In the genomic region with DNA sequence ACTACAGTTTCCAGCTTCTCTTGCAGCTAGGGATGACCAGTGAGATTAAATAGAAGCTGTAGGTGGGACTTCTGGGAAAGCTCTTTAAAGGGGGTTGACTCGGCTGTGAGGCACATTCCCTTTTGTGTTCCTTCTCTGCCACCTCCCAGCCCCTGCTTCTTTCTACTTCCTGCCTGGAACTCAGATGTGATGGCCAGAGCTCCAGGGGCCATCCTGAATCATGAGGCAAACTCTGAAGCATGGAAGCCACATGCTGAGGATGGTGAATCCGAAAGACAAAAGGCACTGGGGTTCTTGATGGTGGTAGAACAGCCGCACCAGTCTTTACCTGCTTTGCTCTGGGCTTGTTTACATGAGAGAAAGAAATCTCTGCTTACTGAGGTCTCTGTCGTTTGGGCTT, we compare ENCODE assay signal across 19 cellular contexts. TPM values are rescaled to one million over a fixed set of nuclear protein-coding genes. Genes with fewer than 3 reads are reported as not detected.
DNase-seq lines count a peak whose midpoint lies in the region; ATAC-seq and TF ChIP-seq lines count a peak whose summit lies in the region.
"Had no signal": no experiment of that assay in that cellular context is flagged by ENCODE, and none has a peak within 500 bp of the region (broad histone marks: within the 10 kb centered on the region; RNA-seq: fewer than 3 reads in every experiment).

No MANE protein-coding gene starts in this region.

- no CpG with 5 or more reads among the region's 4 CpGs for WGBS in H9 (ENCODE audit: extremely low coverage, insufficient read length, low lambda C conversion rate)
- 79% methylated on average over 4 of the region's 4 CpGs for WGBS in mesenchymal stem cell

- no peaks in the 10 kb centered on the region for H3K79me2 ChIP-seq in H9 (ENCODE audit: insufficient read depth, low read length)

- H3K14ac ChIP-seq in H9 (ENCODE audit: insufficient read depth, low read length), result no peak overlapping the region
- no peak overlapping the region for H3K14ac ChIP-seq in mesenchymal stem cell (ENCODE audit: low read length in 2 of 2)

- H3K4ac ChIP-seq in H9 (ENCODE audit: low read depth, low read length) (no peak overlapping the region), mesenchymal stem cell (ENCODE audit: low read depth in 1 of 2, low read length in 2 of 2) (no peak overlapping the region)

- no peak overlapping the region for H3K56ac ChIP-seq in H9 (ENCODE audit: insufficient read length, low read depth, low read length)

- no peak overlapping the region for H4K5ac ChIP-seq in H9 (ENCODE audit: insufficient read length, low read depth, low read length)

- H3K9me3 ChIP-seq in H9 (ENCODE audit: control insufficient read depth, low read depth, low read length) (no peaks in the 10 kb centered on the region), T-helper 17 cell (ENCODE audit: control insufficient read depth, low read length, poor library complexity, severe bottlenecking) (no peaks in the 10 kb centered on the region), mesenchymal stem cell (ENCODE audit: control insufficient read depth, low read length) (peaks cover 23% of the 10 kb centered on the region), subcutaneous abdominal adipose tissue (ENCODE audit: control insufficient read depth in 5 of 5, low read length in 5 of 5) (peaks cover 0 to 8% (median 6%) of the 10 kb centered on the region in 5 donors)
- H3K9me3 ChIP-seq: SK-N-SH had no signal

- H3K4me1 Mint-ChIP-seq in H9 (peaks cover 19 to 29% of the 10 kb centered on the region in 2 experiments), T-helper 17 cell (peaks cover 12% of the 10 kb centered on the region)

- H3K23me2 ChIP-seq in H9 (ENCODE audit: insufficient read length, low read depth, low read length, poor library complexity, severe bottlenecking), result no peaks in the 10 kb centered on the region

- no peak for DNase-seq in H9
- no peak for DNase-seq in T-helper 17 cell
- DNase-seq in mesenchymal stem cell, result no peak
- DNase-seq in posterior vena cava (ENCODE audit: low spot score), result no peak
- no peak for DNase-seq in activated naive CD4-positive, alpha-beta T cell (lab: John Stamatoyannopoulos, UW)
- DNase-seq: NCI-H1092 treated with DMSO at 0.1 percent for 48 hours, NCI-H1436 treated with DMSO at 0.1 percent for 48 hours, NCI-H2029, NCI-H2227 treated with DMSO at 0.1 percent for 48 hours, NCI-H510A, NCI-H748 treated with DMSO at 0.1 percent for 48 hours, SIG-M5, SK-N-SH had no signal

- H4K8ac ChIP-seq in H9 (replicated peaks; ENCODE audit: insufficient read length, low read depth, low read length) (no peak overlapping the region), mesenchymal stem cell (ENCODE audit: low read length) (peak overlapping the region; percentile 5)

- H2BK12ac ChIP-seq in H9 (ENCODE audit: insufficient read length, low read depth, low read length), result no peak overlapping the region
- no peak overlapping the region for H2BK12ac ChIP-seq in mesenchymal stem cell (ENCODE audit: low read length in 2 of 2)

- H3K79me1 ChIP-seq in H9 (ENCODE audit: insufficient read depth, low read depth, low read length, poor library complexity, severe bottlenecking), result no peaks in the 10 kb centered on the region
- peaks cover 3% of the 10 kb centered on the region for H3K79me1 ChIP-seq in mesenchymal stem cell (replicated peaks; ENCODE audit: low read length, poor library complexity, severe bottlenecking)

- no peak overlapping the region for H3K4me3 Mint-ChIP-seq in H9
- no peak overlapping the region for H3K4me3 Mint-ChIP-seq in T-helper 17 cell
- H3K4me3 Mint-ChIP-seq: B cell had no signal

- intact Hi-C loops in posterior vena cava (cut with DNase I), result loop anchor here in 1 of 2 donors (10.0 kb wide), 2 partner anchors 85 to 175 kb away; no protein-coding TSS in a partner anchor

- no peaks in the 10 kb centered on the region for H3K27me3 ChIP-seq in H9 (ENCODE audit: insufficient read depth, low read length)
- H3K27me3 ChIP-seq in mesenchymal stem cell (ENCODE audit: control insufficient read depth in 1 of 2, insufficient read depth in 1 of 2, low read length in 2 of 2), result no peaks in the 10 kb centered on the region
- H3K27me3 ChIP-seq in subcutaneous abdominal adipose tissue (ENCODE audit: control insufficient read depth in 5 of 5, insufficient read depth in 4 of 5, low read length in 5 of 5), result no peaks in the 10 kb centered on the region

- H2BK5ac ChIP-seq in H9 (ENCODE audit: insufficient read length, low read length) (no peak overlapping the region), mesenchymal stem cell (ENCODE audit: low read depth, low read length, poor library complexity, severe bottlenecking) (no peak overlapping the region)

- H4K91ac ChIP-seq in H9 (ENCODE audit: insufficient read length, low read depth, low read length) (no peak overlapping the region), mesenchymal stem cell (ENCODE audit: low read length) (no peak overlapping the region)

- TF ChIP-seq CTCF in H9 (conservative IDR thresholded peaks at IDR 0.05), result no peak

- ATAC-seq in T-helper 17 cell (no peak), HG03045 (IDR thresholded peaks at IDR 0.05; ENCODE audit: unreplicated experiment) (no peak)
- ATAC-seq: A549, HCT116 had no signal

- H3K18ac ChIP-seq in H9 (ENCODE audit: insufficient read length, low read depth, low read length) (no peak overlapping the region), mesenchymal stem cell (ENCODE audit: low read depth in 1 of 2, low read length in 2 of 2) (no peak overlapping the region)

- no peak overlapping the region for H2BK20ac ChIP-seq in H9 (ENCODE audit: low read depth, low read length, poor library complexity, severe bottlenecking)

- no peak overlapping the region for H3T11ph ChIP-seq in H9 (ENCODE audit: low read length)

- H3K27me3 Mint-ChIP-seq in H9 (ENCODE audit: low read depth), result peaks cover 2% of the 10 kb centered on the region; the same call in 1 of the 2 replicates
- H3K27me3 Mint-ChIP-seq in T-helper 17 cell, result no peaks in the 10 kb centered on the region

- H3K27ac ChIP-seq in H9 (ENCODE audit: insufficient read length, low read depth, low read length) (no peak overlapping the region), mesenchymal stem cell (ENCODE audit: low read length, poor library complexity, severe bottlenecking) (no peak overlapping the region), subcutaneous abdominal adipose tissue (ENCODE audit: low read depth, low read length) (peak overlapping the region; percentile 79)
- H3K27ac ChIP-seq: KMS-11 had no signal

- H2BK15ac ChIP-seq in H9 (ENCODE audit: low read depth, low read length), result no peak overlapping the region
- H2BK15ac ChIP-seq in mesenchymal stem cell (ENCODE audit: low read depth, poor library complexity, severe bottlenecking), result no peak overlapping the region

- H3K4me3 ChIP-seq in mesenchymal stem cell (ENCODE audit: insufficient read depth in 1 of 2, low read depth in 1 of 2, low read length in 2 of 2) (no peak overlapping the region), subcutaneous abdominal adipose tissue (ENCODE audit: low read depth in 1 of 5, low read length in 5 of 5) (no peak overlapping the region)
- H3K4me3 ChIP-seq: A549 had no signal

- H3K36me3 ChIP-seq in mesenchymal stem cell (ENCODE audit: control insufficient read depth in 1 of 2, insufficient read depth in 2 of 2, low read depth in 1 of 2, low read length in 2 of 2) (peaks cover 3 to 22% of the 10 kb centered on the region in 2 experiments), subcutaneous abdominal adipose tissue (ENCODE audit: control insufficient read depth in 5 of 5, insufficient read depth in 5 of 5, low read length in 5 of 5) (peaks cover 0 to 2% (median 0%) of the 10 kb centered on the region in 5 donors)

- no peaks in the 10 kb centered on the region for H4K20me1 ChIP-seq in H9 (ENCODE audit: control insufficient read depth, insufficient read depth, insufficient read length)

- no peak overlapping the region for H2AK5ac ChIP-seq in H9 (ENCODE audit: insufficient read length, low read length)
- no peak overlapping the region for H2AK5ac ChIP-seq in mesenchymal stem cell (ENCODE audit: low read length, severe bottlenecking)

- H3K4me1 ChIP-seq in H9 (ENCODE audit: insufficient read depth, low read length), result no peaks in the 10 kb centered on the region
- peaks cover 8% of the 10 kb centered on the region for H3K4me1 ChIP-seq in mesenchymal stem cell (ENCODE audit: control insufficient read depth, insufficient read depth, low read depth, low read length)
- H3K4me1 ChIP-seq in subcutaneous abdominal adipose tissue (ENCODE audit: control insufficient read depth in 5 of 5, insufficient read depth in 5 of 5, low read length in 5 of 5), result peaks cover 2 to 52% (median 32%) of the 10 kb centered on the region in 5 donors

- no peak overlapping the region for H3K4me2 ChIP-seq in H9 (ENCODE audit: insufficient read depth, insufficient read length, low read length)
- H3K4me2 ChIP-seq in mesenchymal stem cell (ENCODE audit: low read length, poor library complexity, severe bottlenecking), result no peak overlapping the region
- H3K4me2 ChIP-seq: A549, KMS-11, SK-N-SH had no signal

- H3K27ac Mint-ChIP-seq in H9 (peak overlapping the region in 2 of 3 experiments; percentile 39 to 40; a peak in 1 of 7 replicates), T-helper 17 cell (peak overlapping the region; percentile 19)
- H3K27ac Mint-ChIP-seq: B cell had no signal

- H2AFZ ChIP-seq in H9 (ENCODE audit: low read length), result no peak overlapping the region
- H2AFZ ChIP-seq in mesenchymal stem cell (ENCODE audit: low read depth, low read length), result no peak overlapping the region

- H3K23ac ChIP-seq in H9 (ENCODE audit: insufficient read length, low read depth, low read length) (no peak overlapping the region), mesenchymal stem cell (ENCODE audit: low read length in 2 of 2) (no peak overlapping the region)

- H3K9me3 Mint-ChIP-seq in H9, result peaks cover 21 to 31% of the 10 kb centered on the region in 2 experiments

- H2BK120ac ChIP-seq in H9 (ENCODE audit: low read depth, low read length, poor library complexity, severe bottlenecking) (no peak overlapping the region), mesenchymal stem cell (ENCODE audit: low read depth, low read length) (no peak overlapping the region)

- H3K36me3 Mint-ChIP-seq in H9 (ENCODE audit: insufficient read depth in 1 of 3, low read depth in 3 of 3) (peaks cover 5 to 22% (median 7%) of the 10 kb centered on the region in 3 experiments), T-helper 17 cell (ENCODE audit: low read depth) (no peaks in the 10 kb centered on the region)

- H3K9ac ChIP-seq in H9 (ENCODE audit: extremely low read depth, insufficient read length, low read length) (no peak overlapping the region), mesenchymal stem cell (ENCODE audit: low read length) (no peak overlapping the region), subcutaneous abdominal adipose tissue (ENCODE audit: low read length in 5 of 5) (no peak overlapping the region)
- H3K9ac ChIP-seq: KMS-11, SK-N-SH had no signal

RNA-seq across cellular contexts. Expression of a gene that starts 9.1 kb away (rescaled TPM):
- 22.6 and 25.3 TPM in 2 replicates for total RNA-seq in H9 (2021)
- total RNA-seq in T-helper 17 cell, result 10 to 100 TPM; 18.1 to 32.8 TPM
- 130 TPM for polyA plus RNA-seq in mesenchymal stem cell (2013, experiment 1 of 2)
- polyA plus RNA-seq in mesenchymal stem cell (2013, experiment 2 of 2), result 131 TPM
- 100 to 1,000 TPM in 1 of 2 donors, 10 to 100 TPM in 1; 95.5 to 170 TPM for total RNA-seq in posterior vena cava

RNA-seq across cellular contexts. Expression of a gene that starts 46.2 kb away (rescaled TPM):
- total RNA-seq in H9 (2021) (29.3 and 32.4 TPM in 2 replicates), T-helper 17 cell (10 to 100 TPM; 14.3 to 22.6 TPM), posterior vena cava (10 to 100 TPM; 31.5 to 35.5 TPM)
- polyA plus RNA-seq in mesenchymal stem cell (2013, experiment 1 of 2), result 59.1 TPM
- 58.4 TPM for polyA plus RNA-seq in mesenchymal stem cell (2013, experiment 2 of 2)
